ENCODE assay signal across 28 cellular contexts in genomic region chr4:31482691-31483090, GRCh38.
"Had no signal": no experiment of that assay in that cellular context is flagged by ENCODE, and none has a peak within 500 bp of the region (broad histone marks: within the 10 kb centered on the region; RNA-seq: fewer than 3 reads in every experiment).

No MANE protein-coding gene starts in this region.

- H3K4me1 ChIP-seq: left lung, stomach, testis, thyroid gland, transverse colon, upper lobe of left lung, vagina had no signal

- H3K36me3 ChIP-seq: left lung, ovary, stomach, thyroid gland, transverse colon, upper lobe of left lung, vagina had no signal

- H3K4me3 Mint-ChIP-seq: immature natural killer cell; mesothelial cell of epicardium; naive B cell; natural killer cell; nephron progenitor cell; stimulated activated naive B cell treated with anti-CD40 and anti-IgM and Interleukin-4, amounts not matched to agents 10 μg/mL and 1 μg/mL and 100 μg/mL, for 72 hours had no signal

- H3K4me3 ChIP-seq: left lung, lung, ovary, skin epidermis, stomach, testis, thyroid gland, transverse colon, upper lobe of left lung, vagina had no signal

- H3K27me3 ChIP-seq: left lung, ovary, stomach, testis, thyroid gland, transverse colon, upper lobe of left lung, vagina had no signal

- H3K9me3 Mint-ChIP-seq: stimulated activated naive B cell treated with anti-CD40 and anti-IgM and Interleukin-4, amounts not matched to agents 10 μg/mL and 1 μg/mL and 100 μg/mL, for 72 hours had no signal

- H3K4me1 Mint-ChIP-seq: immature natural killer cell; mesothelial cell of epicardium; naive B cell; natural killer cell; nephron progenitor cell; stimulated activated naive B cell treated with anti-CD40 and anti-IgM and Interleukin-4, amounts not matched to agents 10 μg/mL and 1 μg/mL and 100 μg/mL, for 72 hours had no signal

- DNase-seq: hypothalamus; immature natural killer cell; kidney; left colon; left lung; mesendoderm; naive B cell; natural killer cell; nephron progenitor cell; ovary; right cardiac atrium; stimulated activated CD4-positive, alpha-beta T cell treated with anti-CD3 and anti-CD28 coated beads, Interleukin-12 subunit alpha, Interleukin-12 subunit beta, amount 100 ng/mL, for 4 hours; stimulated activated CD4-positive, alpha-beta T cell treated with anti-CD3 and anti-CD28 coated beads, Interleukin-15, amount 100 ng/mL, for 24 hours; stimulated activated CD4-positive, alpha-beta T cell treated with anti-CD3 and anti-CD28 coated beads, Interleukin-2, amount 100 ng/mL, for 24 hours; stimulated activated CD4-positive, alpha-beta T cell treated with anti-CD3 and anti-CD28 coated beads, Interleukin-4, amount 100 ng/mL, for 1 hour; stimulated activated naive B cell treated with anti-CD40 and anti-IgM and Interleukin-4, amounts not matched to agents 10 μg/mL and 1 μg/mL and 100 μg/mL, for 72 hours; stimulated activated naive CD8-positive, alpha-beta T cell treated with anti-CD3 and anti-CD28 coated beads, Interleukin-15, Interleukin-2, amounts not matched to agents 100 U/mL and 50 U/mL, for 24 hours; stomach; testis; thyroid gland; transverse colon; upper lobe of left lung had no signal

- H3K27me3 Mint-ChIP-seq: naive B cell; progenitor cell of endocrine pancreas; stimulated activated naive B cell treated with anti-CD40 and anti-IgM and Interleukin-4, amounts not matched to agents 10 μg/mL and 1 μg/mL and 100 μg/mL, for 72 hours had no signal

- H3K36me3 Mint-ChIP-seq: immature natural killer cell; mesothelial cell of epicardium; naive B cell; stimulated activated naive B cell treated with anti-CD40 and anti-IgM and Interleukin-4, amounts not matched to agents 10 μg/mL and 1 μg/mL and 100 μg/mL, for 72 hours had no signal

- H3K27ac ChIP-seq: left lung, ovary, skin epidermis, stomach, testis, thyroid gland, transverse colon, upper lobe of left lung, vagina had no signal

- H3K9me3 ChIP-seq: ovary, stomach, testis, thyroid gland, transverse colon, upper lobe of left lung, vagina had no signal

- H3K27ac Mint-ChIP-seq: immature natural killer cell; mesothelial cell of epicardium; naive B cell; natural killer cell; nephron progenitor cell; progenitor cell of endocrine pancreas; stimulated activated naive B cell treated with anti-CD40 and anti-IgM and Interleukin-4, amounts not matched to agents 10 μg/mL and 1 μg/mL and 100 μg/mL, for 72 hours had no signal

- FAIRE-seq: islet of Langerhans, kidney had no signal
